13 cellular contexts compared by ENCODE assay signal in the genomic region with DNA sequence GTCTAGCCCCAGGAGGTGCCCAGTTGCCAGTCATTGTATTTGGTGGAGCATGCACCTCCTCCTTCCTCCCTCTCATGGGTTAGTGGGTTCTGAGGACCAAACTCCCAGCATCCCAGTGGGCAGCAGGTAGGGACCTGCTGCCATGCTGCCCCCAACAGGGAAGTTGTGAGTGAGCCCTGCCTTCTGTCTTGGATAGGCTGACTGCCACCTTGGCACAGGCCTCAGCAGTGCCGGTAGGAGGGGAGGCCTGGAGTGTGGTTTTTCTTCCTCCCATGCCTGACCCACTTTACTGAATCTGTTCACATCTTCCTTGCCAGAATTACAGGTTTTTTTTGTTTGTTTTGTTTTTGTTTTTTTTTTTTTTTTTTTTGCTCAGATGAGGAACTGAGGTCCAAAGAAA. TPM values are rescaled to one million over a fixed set of nuclear protein-coding genes. Genes with fewer than 3 reads are reported as not detected.
DNase-seq lines count a peak whose midpoint lies in the region; ATAC-seq, FAIRE-seq and TF ChIP-seq lines count a peak whose summit lies in the region.
"Had no signal": no experiment of that assay in that cellular context is flagged by ENCODE, and none has a peak within 500 bp of the region (broad histone marks: within the 10 kb centered on the region; RNA-seq: fewer than 3 reads in every experiment).

No MANE protein-coding gene starts in this region.

- H3K27ac ChIP-seq in right cardiac atrium (ENCODE audit: low read length) = no peak overlapping the region
- H3K27ac ChIP-seq in right atrium auricular region = no peak overlapping the region
- H3K27ac ChIP-seq in esophagus muscularis mucosa (replicated peaks in 1 of 4) = peak overlapping the region in 3 of 4 donors; percentile 13 to 16 (median 13)
- H3K27ac ChIP-seq: VCaP had no signal

- peaks cover 53% of the 10 kb centered on the region for H3K36me3 ChIP-seq in right atrium auricular region
- H3K36me3 ChIP-seq in esophagus muscularis mucosa = peaks cover 53 to 75% (median 70%) of the 10 kb centered on the region in 4 donors

- no peak for TF ChIP-seq EP300 in esophagus muscularis mucosa (IDR thresholded peaks at IDR 0.05)

- H3K9me3 Mint-ChIP-seq in activated CD8-positive, alpha-beta T cell treated with anti-CD3 and anti-CD28 coated beads for 36 hours = no peaks in the 10 kb centered on the region
- H3K9me3 Mint-ChIP-seq: activated T-cell treated with anti-CD3 and anti-CD28 coated beads, Interleukin-2, amount 50 U/mL, for 4 hours had no signal

- H3K4me3 ChIP-seq in right cardiac atrium (ENCODE audit: low read length) = no peak overlapping the region
- no peak overlapping the region for H3K4me3 ChIP-seq in right atrium auricular region
- H3K4me3 ChIP-seq in esophagus muscularis mucosa = no peak overlapping the region
- no peak overlapping the region for H3K4me3 ChIP-seq in lower leg skin (ENCODE audit: low read depth, poor library complexity, severe bottlenecking)

- intact Hi-C loops in right cardiac atrium (cut with DNase I) (no loop called here), esophagus muscularis mucosa (cut with DNase I) (no loop called here), lower leg skin (cut with DNase I; ENCODE audit: low total_unique reads) (no loop called here)
- intact Hi-C loops in activated CD8-positive, alpha-beta T cell treated with anti-CD3 and anti-CD28 coated beads for 36 hours (cut with micrococcal nuclease) = no loop called here

- DNase-seq in right cardiac atrium (peak; percentile 18 to 53 (median 42)), right atrium auricular region (ENCODE audit: low spot score) (no peak), esophagus muscularis mucosa (ENCODE audit: extremely low spot score) (no peak), frontal cortex (ENCODE audit: low spot score in 2 of 2) (no peak), lower leg skin (ENCODE audit: low spot score in 2 of 2) (no peak), SIG-M5 treated with dmso at 0.1 percent for 504 hours (lab: John Stamatoyannopoulos, UW; ENCODE audit: unreplicated experiment) (no peak)
- no peak for DNase-seq in activated CD8-positive, alpha-beta T cell treated with anti-CD3 and anti-CD28 coated beads for 36 hours
- DNase-seq: activated T-cell treated with anti-CD3 and anti-CD28 coated beads, Interleukin-2, amount 50 U/mL, for 4 hours; AML-193; DND-41; SK-N-SH had no signal

- TF ChIP-seq CTCF in right atrium auricular region (IDR thresholded peaks at IDR 0.05) (no peak), esophagus muscularis mucosa (IDR thresholded peaks at IDR 0.05) (no peak), lower leg skin (IDR thresholded peaks at IDR 0.05) (no peak)
- no peak for TF ChIP-seq CTCF in activated CD8-positive, alpha-beta T cell treated with anti-CD3 and anti-CD28 coated beads for 36 hours (IDR thresholded peaks at IDR 0.05)

- H3K27me3 ChIP-seq in right cardiac atrium (ENCODE audit: control insufficient read depth, insufficient read depth) (no peaks in the 10 kb centered on the region), right atrium auricular region (no peaks in the 10 kb centered on the region), esophagus muscularis mucosa (no peaks in the 10 kb centered on the region)

- H3K4me3 Mint-ChIP-seq in activated CD8-positive, alpha-beta T cell treated with anti-CD3 and anti-CD28 coated beads for 36 hours = peak overlapping the region; percentile 25
- H3K4me3 Mint-ChIP-seq: activated T-cell treated with anti-CD3 and anti-CD28 coated beads, Interleukin-2, amount 50 U/mL, for 4 hours had no signal

- POLR2A ChIA-PET in activated CD8-positive, alpha-beta T cell treated with anti-CD3 and anti-CD28 coated beads for 36 hours (lab: Charles Lee) = interaction anchor here (17.5 kb wide), 1 partner anchor 21 kb away, joined by 361 read pairs; the partner anchor contains the start of gene PLCG1

- no peak for FAIRE-seq in frontal cortex (lab: Jason Lieb, UNC)

- H3K9me3 ChIP-seq in right cardiac atrium (ENCODE audit: control insufficient read depth, low read length) = no peaks in the 10 kb centered on the region
- H3K9me3 ChIP-seq in right atrium auricular region = no peaks in the 10 kb centered on the region
- H3K9me3 ChIP-seq in esophagus muscularis mucosa = no peaks in the 10 kb centered on the region
- H3K9me3 ChIP-seq: SK-N-SH had no signal

- H3K4me1 ChIP-seq in right cardiac atrium (ENCODE audit: control insufficient read depth, insufficient read depth, low read length) = peaks cover 13% of the 10 kb centered on the region
- peaks cover 0 to 34% of the 10 kb centered on the region in 2 donors for H3K4me1 ChIP-seq in right atrium auricular region
- peaks cover 35 to 46% (median 39%) of the 10 kb centered on the region in 4 donors for H3K4me1 ChIP-seq in esophagus muscularis mucosa

- H3K27ac Mint-ChIP-seq in activated CD8-positive, alpha-beta T cell treated with anti-CD3 and anti-CD28 coated beads for 36 hours = peak overlapping the region; percentile 84

- TF ChIP-seq POLR2A in esophagus muscularis mucosa (IDR thresholded peaks at IDR 0.05; ENCODE audit: low read depth) = no peak
- TF ChIP-seq POLR2A in lower leg skin (IDR thresholded peaks at IDR 0.05) = no peak

- H3K27me3 Mint-ChIP-seq in activated CD8-positive, alpha-beta T cell treated with anti-CD3 and anti-CD28 coated beads for 36 hours = no peaks in the 10 kb centered on the region

- CTCF ChIA-PET in activated CD8-positive, alpha-beta T cell treated with anti-CD3 and anti-CD28 coated beads for 36 hours (lab: Charles Lee) = interaction anchor here (1.0 to 7.8 kb wide), 3 partner anchors 11 to 63 kb away, joined by 3 to 209 read pairs (median 8); partner anchors contain the start of gene PLCG1

- no peak for ATAC-seq in right cardiac atrium
- ATAC-seq in activated CD8-positive, alpha-beta T cell treated with anti-CD3 and anti-CD28 coated beads for 36 hours = no peak
- ATAC-seq in HG03108 (IDR thresholded peaks at IDR 0.05; ENCODE audit: unreplicated experiment) = no peak
- ATAC-seq: activated T-cell treated with anti-CD3 and anti-CD28 coated beads, Interleukin-2, amount 50 U/mL, for 4 hours had no signal

- peaks cover 89% of the 10 kb centered on the region for H3K36me3 Mint-ChIP-seq in activated CD8-positive, alpha-beta T cell treated with anti-CD3 and anti-CD28 coated beads for 36 hours (ENCODE audit: low read depth)

- 24% methylated on average over 1 of the region's 1 CpG for WGBS in right cardiac atrium
- WGBS in esophagus muscularis mucosa = 31% methylated on average over 1 of the region's 1 CpG
- WGBS in lower leg skin, 2 donors = 0 to 14% methylated on average over 1 of the region's 1 CpG

- H3K4me1 Mint-ChIP-seq in activated CD8-positive, alpha-beta T cell treated with anti-CD3 and anti-CD28 coated beads for 36 hours (ENCODE audit: low read depth) = peaks cover 86% of the 10 kb centered on the region

RNA-seq across cellular contexts. Expression of gene PLCG1, which starts 24.5 kb away (rescaled TPM):
- total RNA-seq in right cardiac atrium (10 to 100 TPM; 50.1 to 62.2 (median 58.3) TPM), right atrium auricular region (10 to 100 TPM; 24.1 to 59.5 TPM), esophagus muscularis mucosa (100 to 1,000 TPM in 1 of 4 donors, 10 to 100 TPM in 3; 68.4 to 119 (median 82.5) TPM), frontal cortex (91.3 TPM), lower leg skin (100 to 1,000 TPM in 1 of 4 donors, 10 to 100 TPM in 3; 59.0 to 138 (median 72.5) TPM)
- 45.6 TPM for polyA plus RNA-seq in right cardiac atrium
- 100 to 1,000 TPM; 259 to 260 TPM for total RNA-seq in activated CD8-positive, alpha-beta T cell treated with anti-CD3 and anti-CD28 coated beads for 36 hours

Comparison
In these comparisons a context has a peak if more than half of its experiments do, and no peak if none do; other contexts are left out.
1. DNase-seq: peak in right cardiac atrium (3 of 3); none in right atrium auricular region (single experiment), activated CD8-positive, alpha-beta T cell treated with anti-CD3 and anti-CD28 coated beads for 36 hours (single experiment), esophagus muscularis mucosa (single experiment), frontal cortex (0 of 2), lower leg skin (0 of 2) and SIG-M5 treated with dmso at 0.1 percent for 504 hours (single experiment).
2. H3K27ac ChIP-seq: peak in esophagus muscularis mucosa (3 of 4); none in right cardiac atrium (single experiment) and right atrium auricular region (0 of 2).